ENCODE assay signal across 1 cellular context in genomic region chr11:60923800-60924109, GRCh38.
TF ChIP-seq lines count a peak whose summit lies in the region.

No MANE protein-coding gene starts in this region.

TF ChIP-seq in A549, 52 proteins besides CTCF, POLR2A, EP300 and RAD21:
- TF ChIP-seq ZC3H11A (IDR thresholded peaks at IDR 0.05) (no peak), HOXB13 (CRISPR knock-in tag; IDR thresholded peaks at IDR 0.05; ENCODE audit: low read depth) (no peak), CBX8 (IDR thresholded peaks at IDR 0.05) (no peak), REST (IDR thresholded peaks at IDR 0.05) (no peak), POLR2AphosphoS2 (conservative IDR thresholded peaks at IDR 0.05; ENCODE audit: low read length) (no peak), JUN (IDR thresholded peaks at IDR 0.05) (no peak)
- TF ChIP-seq, protein P1, sequence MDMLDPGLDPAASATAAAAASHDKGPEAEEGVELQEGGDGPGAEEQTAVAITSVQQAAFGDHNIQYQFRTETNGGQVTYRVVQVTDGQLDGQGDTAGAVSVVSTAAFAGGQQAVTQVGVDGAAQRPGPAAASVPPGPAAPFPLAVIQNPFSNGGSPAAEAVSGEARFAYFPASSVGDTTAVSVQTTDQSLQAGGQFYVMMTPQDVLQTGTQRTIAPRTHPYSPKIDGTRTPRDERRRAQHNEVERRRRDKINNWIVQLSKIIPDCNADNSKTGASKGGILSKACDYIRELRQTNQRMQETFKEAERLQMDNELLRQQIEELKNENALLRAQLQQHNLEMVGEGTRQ (IDR thresholded peaks at IDR 0.05): no peak
